Comparison of ENCODE assay signal across 1 cellular context in the genomic region with DNA sequence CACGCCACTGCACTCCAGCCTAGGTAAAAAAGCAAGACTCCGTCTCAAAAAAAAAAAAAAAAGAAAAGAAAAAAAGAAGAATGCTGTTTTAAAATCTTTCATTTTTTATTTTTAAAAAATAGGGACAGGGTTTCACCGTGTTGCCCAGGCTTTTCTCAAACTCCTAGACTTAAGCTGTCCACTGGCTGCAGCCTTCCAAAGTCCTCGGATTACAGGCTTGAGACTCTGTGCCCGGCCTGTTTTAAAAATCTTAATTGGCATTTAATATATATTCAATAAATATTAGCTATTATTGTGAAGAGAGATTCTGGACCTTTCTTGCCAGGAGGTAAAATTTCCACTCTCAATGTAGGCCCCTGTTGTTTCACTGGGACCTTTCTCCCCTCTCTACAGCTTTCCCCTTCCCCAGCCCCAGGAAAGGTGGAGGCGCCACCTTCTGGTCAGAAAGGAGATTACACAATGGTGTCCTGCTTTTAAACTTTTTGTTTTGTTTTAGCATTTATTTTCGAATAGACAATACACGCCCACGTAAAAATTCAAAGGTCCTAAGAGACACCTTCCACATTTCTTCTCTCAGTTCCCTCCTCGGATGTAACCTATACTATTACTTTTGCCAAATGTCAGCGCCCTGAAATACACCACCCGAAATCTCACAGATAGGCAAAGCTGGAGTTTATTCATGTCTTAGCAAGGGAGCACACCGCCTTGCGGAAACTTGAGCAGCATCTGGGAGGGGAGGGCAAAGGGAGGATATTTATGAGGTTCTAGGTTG.
A peak's percentile ranks its signal among the peaks of the same experiment; 100 is the strongest.
TF ChIP-seq lines count a peak whose summit lies in the region.

No MANE protein-coding gene starts in this region.

TF ChIP-seq in HCT116, 20 proteins besides CTCF, POLR2A, EP300 and RAD21:
- TF ChIP-seq CEBPB (IDR thresholded peaks at IDR 0.05; ENCODE audit: low read depth) = peak; percentile 58; the same call in 1 of the 2 replicates
- TF ChIP-seq, protein P1, sequence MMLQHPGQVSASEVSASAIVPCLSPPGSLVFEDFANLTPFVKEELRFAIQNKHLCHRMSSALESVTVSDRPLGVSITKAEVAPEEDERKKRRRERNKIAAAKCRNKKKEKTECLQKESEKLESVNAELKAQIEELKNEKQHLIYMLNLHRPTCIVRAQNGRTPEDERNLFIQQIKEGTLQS (IDR thresholded peaks at IDR 0.05) = no peak
- TF ChIP-seq EGR1 (IDR thresholded peaks at IDR 0.05; ENCODE audit: low read depth) = peak; percentile 50; the same call in 1 of the 2 replicates
TF ChIP-seq in HCT116: peak in this region for 2.
